Comparison of ENCODE assay signal across 18 cellular contexts in genomic region chr5:1317921-1318565, GRCh38. TPM values are rescaled to one million over a fixed set of nuclear protein-coding genes. Genes with fewer than 3 reads are reported as not detected.
A peak's percentile ranks its signal among the peaks of the same experiment; 100 is the strongest.
DNase-seq lines count a peak whose midpoint lies in the region; ATAC-seq and TF ChIP-seq lines count a peak whose summit lies in the region.
"Had no signal": no experiment of that assay in that cellular context is flagged by ENCODE, and none has a peak within 500 bp of the region (broad histone marks: within the 10 kb centered on the region; RNA-seq: fewer than 3 reads in every experiment).

No MANE protein-coding gene starts in this region.

- no peaks in the 10 kb centered on the region for H3K9me2 ChIP-seq in SU-DHL-6 (replicated peaks; ENCODE audit: insufficient read depth, low read length)

- no peak for DNase-seq in DND-41
- peak; percentile 39 for DNase-seq in osteoblast (ENCODE audit: insufficient read length, low spot score, missing footprints)
- DNase-seq in SKM-1 (lab: John Stamatoyannopoulos, UW; ENCODE audit: unreplicated experiment) = no peak
- DNase-seq in GM03348 (ENCODE audit: low spot score) = no peak
- DNase-seq in transverse colon = no peak
- DNase-seq: activated CD8-positive, alpha-beta T cell treated with anti-CD3 and anti-CD28 coated beads, Interleukin-2, amount 10 ng/mL, durations not matched to agents 7 days and 5 days; AML-193; NCI-H1930; stimulated activated CD4-positive, alpha-beta T cell treated with anti-CD3 and anti-CD28 coated beads, Interleukin-2, amount 100 ng/mL, for 48 hours had no signal

- no peak overlapping the region for H2AFZ ChIP-seq in DND-41 (ENCODE audit: low read depth, low read length)
- no peak overlapping the region for H2AFZ ChIP-seq in SU-DHL-6 (ENCODE audit: low read depth, low read length, severe bottlenecking)
- H2AFZ ChIP-seq in osteoblast (ENCODE audit: low read length) = no peak overlapping the region
- H2AFZ ChIP-seq: parathyroid adenoma had no signal

- TF ChIP-seq CTCF in DND-41 (IDR thresholded peaks at IDR 0.05; ENCODE audit: borderline replicate concordance, extremely low read depth, low read length, poor library complexity, severe bottlenecking) (no peak), SU-DHL-6 (IDR thresholded peaks at IDR 0.05; ENCODE audit: insufficient read depth, low read length, poor library complexity, severe bottlenecking) (no peak), osteoblast (IDR thresholded peaks at IDR 0.05; ENCODE audit: extremely low read depth, low read depth, low read length) (no peak), transverse colon (IDR thresholded peaks at IDR 0.05) (no peak)

- H4K20me1 ChIP-seq in BLaER1 (0 out of 2 replicates have a peak, but pooled peaks cover under 1% of the 10 kb centered on the region), DND-41 (ENCODE audit: insufficient read depth, low read length) (no peaks in the 10 kb centered on the region), SU-DHL-6 (ENCODE audit: low read depth, low read length) (no peaks in the 10 kb centered on the region), osteoblast (ENCODE audit: insufficient read depth, low read length) (no peaks in the 10 kb centered on the region)

- TF ChIP-seq EP300 in transverse colon (IDR thresholded peaks at IDR 0.05; ENCODE audit: low read depth) = no peak

- H3K36me3 ChIP-seq in BLaER1 (peaks cover 59% of the 10 kb centered on the region), DND-41 (ENCODE audit: insufficient read depth, low read length) (peaks cover 59% of the 10 kb centered on the region), SU-DHL-6 (ENCODE audit: low read length) (peaks cover 16% of the 10 kb centered on the region; the same call in 1 of the 2 replicates), osteoblast (ENCODE audit: insufficient read depth, low read length) (peaks cover 36% of the 10 kb centered on the region), transverse colon (peaks cover 0 to 43% (median 21%) of the 10 kb centered on the region in 4 donors)

- no peak for ATAC-seq in DND-41 (ENCODE audit: insufficient read depth, low read depth)
- no peak for ATAC-seq in HG03025 (IDR thresholded peaks at IDR 0.05; ENCODE audit: low FRiP score, unreplicated experiment)
- ATAC-seq: activated CD8-positive, alpha-beta T cell treated with anti-CD3 and anti-CD28 coated beads, Interleukin-2, amount 10 ng/mL, durations not matched to agents 7 days and 5 days; esophagus mucosa; Right ventricle myocardium inferior had no signal

- no peak for TF ChIP-seq POLR2A in transverse colon (IDR thresholded peaks at IDR 0.05)

- H3K4me1 ChIP-seq in BLaER1 (peaks cover 98% of the 10 kb centered on the region), DND-41 (ENCODE audit: insufficient read depth, low read length) (peaks cover 94% of the 10 kb centered on the region), osteoblast (ENCODE audit: insufficient read depth, low read length) (peaks cover 9% of the 10 kb centered on the region), transverse colon (peaks cover 3 to 30% (median 22%) of the 10 kb centered on the region in 4 donors)

- H3K79me2 ChIP-seq in DND-41 (ENCODE audit: insufficient read depth, low read length) (peaks cover 27% of the 10 kb centered on the region), SU-DHL-6 (ENCODE audit: insufficient read depth, low read length) (no peaks in the 10 kb centered on the region), osteoblast (ENCODE audit: insufficient read depth, low read length) (no peaks in the 10 kb centered on the region)
- H3K79me2 ChIP-seq: parathyroid adenoma had no signal

- H3K4me2 ChIP-seq in BLaER1 = peak overlapping the region; percentile 92
- H3K4me2 ChIP-seq in DND-41 (ENCODE audit: insufficient read depth, low read length) = 0 out of 2 replicates have a peak overlapping the region, but pooled peaks have one; percentile 7
- peak overlapping the region; percentile 64 for H3K4me2 ChIP-seq in SU-DHL-6 (ENCODE audit: low read depth, low read length, poor library complexity, severe bottlenecking)
- no peak overlapping the region for H3K4me2 ChIP-seq in osteoblast (ENCODE audit: insufficient read depth, low read length)

- peaks cover 53% of the 10 kb centered on the region for H3F3A ChIP-seq in SU-DHL-6 (ENCODE audit: insufficient read depth)

- intact Hi-C loops in transverse colon (cut with DNase I; ENCODE audit: low total_unique reads) = no loop called here

- in situ Hi-C loops in transverse colon (cut with MboI; ENCODE audit: low pct_ligation_motif_present in 1 of 4, low pct_unique_long_range_greater_than_20kb in 1 of 4, low sequenced_read_pairs in 3 of 4) = no loop called here

- H3K9me3 ChIP-seq in BLaER1 (no peaks in the 10 kb centered on the region), DND-41 (ENCODE audit: insufficient read depth, low read length, severe bottlenecking) (no peaks in the 10 kb centered on the region), SU-DHL-6 (ENCODE audit: insufficient read depth, low read length) (no peaks in the 10 kb centered on the region), osteoblast (ENCODE audit: low read depth, low read length) (no peaks in the 10 kb centered on the region), transverse colon (no peaks in the 10 kb centered on the region)

- peak overlapping the region; percentile 27; the same call in 1 of the 2 replicates for H3K4me3 ChIP-seq in BLaER1
- H3K4me3 ChIP-seq in DND-41 (ENCODE audit: low read depth in 1 of 2, low read length in 2 of 2) = no peak overlapping the region
- no peak overlapping the region for H3K4me3 ChIP-seq in SU-DHL-6 (ENCODE audit: insufficient read depth, low read length, poor library complexity, severe bottlenecking)
- no peak overlapping the region for H3K4me3 ChIP-seq in osteoblast (ENCODE audit: insufficient read depth, low read length)
- no peak overlapping the region for H3K4me3 ChIP-seq in transverse colon

- H3K27ac ChIP-seq in BLaER1 = peak overlapping the region; percentile 87
- peak overlapping the region; percentile 96 for H3K27ac ChIP-seq in DND-41 (ENCODE audit: low read length)
- peak overlapping the region; percentile 97 for H3K27ac ChIP-seq in SU-DHL-6 (ENCODE audit: low read depth, low read length)
- H3K27ac ChIP-seq in osteoblast (ENCODE audit: low read depth, low read length) = no peak overlapping the region
- peak overlapping the region in 2 of 4 donors; percentile 83 to 86 for H3K27ac ChIP-seq in transverse colon
- H3K27ac ChIP-seq: parathyroid adenoma had no signal

- 80 to 95% methylated on average over 1 to 26 of the region's 26 CpGs for WGBS in transverse colon (ENCODE audit: low coverage in 1 of 2), 2 donors

- H3K9ac ChIP-seq in BLaER1 (0 out of 2 replicates have a peak overlapping the region, but pooled peaks have one; percentile 40), DND-41 (ENCODE audit: low read depth, low read length) (peak overlapping the region; percentile 61), SU-DHL-6 (ENCODE audit: low read length) (no peak overlapping the region)
- H3K9ac ChIP-seq: parathyroid adenoma had no signal

- no peaks in the 10 kb centered on the region for H3K27me3 ChIP-seq in BLaER1
- no peaks in the 10 kb centered on the region for H3K27me3 ChIP-seq in DND-41 (ENCODE audit: insufficient read depth, low read length, poor library complexity)
- H3K27me3 ChIP-seq in SU-DHL-6 (ENCODE audit: low read length) = no peaks in the 10 kb centered on the region
- H3K27me3 ChIP-seq in osteoblast (ENCODE audit: insufficient read depth, low read length) = no peaks in the 10 kb centered on the region
- no peaks in the 10 kb centered on the region for H3K27me3 ChIP-seq in transverse colon

RNA-seq across cellular contexts. Expression of gene TERT, which starts 23.2 kb away (rescaled TPM):
- not detected in 2 replicates for total RNA-seq in osteoblast
- total RNA-seq in transverse colon = not detected
- total RNA-seq: bronchial epithelial cell, esophagus mucosa, Right ventricle myocardium inferior, skeletal muscle tissue, subcutaneous adipose tissue had no signal

RNA-seq across cellular contexts. Expression of gene CLPTM1L, which starts 26.9 kb away (rescaled TPM):
- total RNA-seq in osteoblast (134 and 139 TPM in 2 replicates), transverse colon (100 to 1,000 TPM in 2 of 4 donors, 10 to 100 TPM in 2; 78.0 to 143 (median 104) TPM)
